In genomic region chr11:28756977-28757376, GRCh38 we compare ENCODE assay signal across 13 cellular contexts.
DNase-seq lines count a peak whose midpoint lies in the region; ATAC-seq and TF ChIP-seq lines count a peak whose summit lies in the region.
"Had no signal": no experiment of that assay in that cellular context is flagged by ENCODE, and none has a peak within 500 bp of the region (broad histone marks: within the 10 kb centered on the region; RNA-seq: fewer than 3 reads in every experiment).

No MANE protein-coding gene starts in this region.

- H3K36me3 ChIP-seq in osteoblast (ENCODE audit: insufficient read depth, low read length) (no peaks in the 10 kb centered on the region), GM23338 (ENCODE audit: insufficient read depth) (no peaks in the 10 kb centered on the region)
- H3K36me3 ChIP-seq: left ventricle myocardium inferior had no signal

- H3K4me2 ChIP-seq in osteoblast (ENCODE audit: insufficient read depth, low read length) (peak overlapping the region; percentile 47), GM23338 (no peak overlapping the region)

- H3K27me3 ChIP-seq in osteoblast (ENCODE audit: insufficient read depth, low read length) = no peaks in the 10 kb centered on the region
- H3K27me3 ChIP-seq in GM23338 (ENCODE audit: insufficient read depth) = no peaks in the 10 kb centered on the region

- H3K9me3 ChIP-seq in osteoblast (ENCODE audit: low read depth, low read length) = no peaks in the 10 kb centered on the region
- H3K9me3 ChIP-seq: left ventricle myocardium inferior had no signal

- H3F3A ChIP-seq in GM23338 (replicated peaks; ENCODE audit: low read depth) = no peaks in the 10 kb centered on the region

- no peak overlapping the region for H3K4me3 Mint-ChIP-seq in GM23338
- no peak overlapping the region for H3K4me3 Mint-ChIP-seq in activated CD4-positive, alpha-beta T cell treated with anti-CD3 and anti-CD28 coated beads, Interleukin-2, amount 10 ng/mL, durations not matched to agents 24 days and 14 days
- H3K4me3 Mint-ChIP-seq: CD4-positive, CD25-positive, alpha-beta regulatory T cell had no signal

- no peak for ATAC-seq in GM23338
- no peak for ATAC-seq in esophagus mucosa

- peaks cover 4% of the 10 kb centered on the region; the same call in 1 of the 2 replicates for H3K9me2 ChIP-seq in GM23338 (ENCODE audit: insufficient read depth)

- peaks cover 31% of the 10 kb centered on the region for H3K4me1 Mint-ChIP-seq in GM23338
- H3K4me1 Mint-ChIP-seq in activated CD4-positive, alpha-beta T cell treated with anti-CD3 and anti-CD28 coated beads, Interleukin-2, amount 10 ng/mL, durations not matched to agents 24 days and 14 days = no peaks in the 10 kb centered on the region
- H3K4me1 Mint-ChIP-seq: CD4-positive, CD25-positive, alpha-beta regulatory T cell had no signal

- H3K79me2 ChIP-seq in osteoblast (ENCODE audit: insufficient read depth, low read length) (no peaks in the 10 kb centered on the region), GM23338 (replicated peaks; ENCODE audit: insufficient read depth) (no peaks in the 10 kb centered on the region)

- H3K36me3 Mint-ChIP-seq in GM23338 (ENCODE audit: low read depth) = no peaks in the 10 kb centered on the region
- no peaks in the 10 kb centered on the region for H3K36me3 Mint-ChIP-seq in activated CD4-positive, alpha-beta T cell treated with anti-CD3 and anti-CD28 coated beads, Interleukin-2, amount 10 ng/mL, durations not matched to agents 24 days and 14 days (ENCODE audit: low read depth)
- H3K36me3 Mint-ChIP-seq: CD4-positive, CD25-positive, alpha-beta regulatory T cell had no signal

- H4K20me1 ChIP-seq in osteoblast (ENCODE audit: insufficient read depth, low read length) (no peaks in the 10 kb centered on the region), GM23338 (replicated peaks; ENCODE audit: insufficient read depth) (no peaks in the 10 kb centered on the region)

- no peaks in the 10 kb centered on the region for H3K27me3 Mint-ChIP-seq in GM23338 (ENCODE audit: insufficient read depth, low read depth, poor library complexity)
- H3K27me3 Mint-ChIP-seq in activated CD4-positive, alpha-beta T cell treated with anti-CD3 and anti-CD28 coated beads, Interleukin-2, amount 10 ng/mL, durations not matched to agents 24 days and 14 days = no peaks in the 10 kb centered on the region
- H3K27me3 Mint-ChIP-seq: CD4-positive, CD25-positive, alpha-beta regulatory T cell had no signal

- H3K4me3 ChIP-seq in osteoblast (ENCODE audit: insufficient read depth, low read length) (no peak overlapping the region), GM23338 (no peak overlapping the region)
- H3K4me3 ChIP-seq: left ventricle myocardium inferior had no signal

- TF ChIP-seq CTCF in osteoblast (IDR thresholded peaks at IDR 0.05; ENCODE audit: extremely low read depth, low read depth, low read length) (no peak), GM23338 (conservative IDR thresholded peaks at IDR 0.05; ENCODE audit: low read depth in 2 of 2) (no peak)

- no peak overlapping the region for H2AFZ ChIP-seq in osteoblast (ENCODE audit: low read length)
- no peak overlapping the region for H2AFZ ChIP-seq in GM23338

- intact Hi-C loops in activated CD4-positive, alpha-beta T cell treated with anti-CD3 and anti-CD28 coated beads, Interleukin-2, amount 10 ng/mL, durations not matched to agents 24 days and 14 days (cut with micrococcal nuclease) = no loop called here

- in situ Hi-C loops in Caki2 (cut with HindIII; ENCODE audit: low pct_unique_long_range_greater_than_20kb, low sequenced_read_pairs) = no loop called here

- H3K4me1 ChIP-seq in osteoblast (ENCODE audit: insufficient read depth, low read length) = peaks cover 35% of the 10 kb centered on the region
- peaks cover 14% of the 10 kb centered on the region for H3K4me1 ChIP-seq in GM23338 (ENCODE audit: insufficient read depth)
- H3K4me1 ChIP-seq: left ventricle myocardium inferior had no signal

- DNase-seq in Caki2 (ENCODE audit: low read depth) (peak; percentile 56), NCI-H460 (ENCODE audit: extremely low read depth, low read depth) (peak; percentile 40), dermis blood vessel endothelial cell (peak; percentile 70), osteoblast (ENCODE audit: insufficient read length, low spot score, missing footprints) (no peak), GM23338 (ENCODE audit: low spot score) (no peak), NCI-H1105 treated with DMSO at 0.1 percent for 48 hours (lab: John Stamatoyannopoulos, UW) (no peak)
- no peak for DNase-seq in activated CD4-positive, alpha-beta T cell treated with anti-CD3 and anti-CD28 coated beads, Interleukin-2, amount 10 ng/mL, durations not matched to agents 24 days and 14 days
- DNase-seq: activated CD4-positive, alpha-beta T cell treated with anti-CD3 and anti-CD28 coated beads, Interleukin-2, amount 50 U/mL, for 1 hour; activated effector memory CD4-positive, alpha-beta T cell treated with Interleukin-2 at 50 U/mL for 16 hours; CD4-positive, CD25-positive, alpha-beta regulatory T cell; left ventricle myocardium inferior; NCI-H1417 had no signal

- H3K27ac ChIP-seq in osteoblast (ENCODE audit: low read depth, low read length) = peak overlapping the region; percentile 90
- H3K27ac ChIP-seq in GM23338 (ENCODE audit: low read depth) = no peak overlapping the region
- H3K27ac ChIP-seq: left ventricle myocardium inferior had no signal

- no peaks in the 10 kb centered on the region for H3K9me3 Mint-ChIP-seq in GM23338
- H3K9me3 Mint-ChIP-seq in activated CD4-positive, alpha-beta T cell treated with anti-CD3 and anti-CD28 coated beads, Interleukin-2, amount 10 ng/mL, durations not matched to agents 24 days and 14 days = peaks cover 4% of the 10 kb centered on the region

- no peak overlapping the region for H3K27ac Mint-ChIP-seq in GM23338
- no peak overlapping the region for H3K27ac Mint-ChIP-seq in activated CD4-positive, alpha-beta T cell treated with anti-CD3 and anti-CD28 coated beads, Interleukin-2, amount 10 ng/mL, durations not matched to agents 24 days and 14 days
- H3K27ac Mint-ChIP-seq: CD4-positive, CD25-positive, alpha-beta regulatory T cell had no signal

TF ChIP-seq in GM23338, 12 proteins besides CTCF, POLR2A, EP300 and RAD21 (continues in another document):
- no peak for TF ChIP-seq EZH2phosphoT487 (IDR thresholded peaks at IDR 0.05; ENCODE audit: unreplicated experiment)
- no peak for TF ChIP-seq ZNF462 (CRISPR knock-in tag; IDR thresholded peaks at IDR 0.05)

Comparison
In these comparisons a context has a peak if more than half of its experiments do, and no peak if none do; other contexts are left out.
1. DNase-seq: peak in Caki2 (single experiment), NCI-H460 (single experiment) and dermis blood vessel endothelial cell (single experiment); none in osteoblast (single experiment), GM23338 (single experiment), NCI-H1105 treated with DMSO at 0.1 percent for 48 hours (single experiment) and activated CD4-positive, alpha-beta T cell treated with anti-CD3 and anti-CD28 coated beads, Interleukin-2, amount 10 ng/mL, durations not matched to agents 24 days and 14 days (single experiment).